ENCODE assay signal across 1 cellular context in the genomic region with DNA sequence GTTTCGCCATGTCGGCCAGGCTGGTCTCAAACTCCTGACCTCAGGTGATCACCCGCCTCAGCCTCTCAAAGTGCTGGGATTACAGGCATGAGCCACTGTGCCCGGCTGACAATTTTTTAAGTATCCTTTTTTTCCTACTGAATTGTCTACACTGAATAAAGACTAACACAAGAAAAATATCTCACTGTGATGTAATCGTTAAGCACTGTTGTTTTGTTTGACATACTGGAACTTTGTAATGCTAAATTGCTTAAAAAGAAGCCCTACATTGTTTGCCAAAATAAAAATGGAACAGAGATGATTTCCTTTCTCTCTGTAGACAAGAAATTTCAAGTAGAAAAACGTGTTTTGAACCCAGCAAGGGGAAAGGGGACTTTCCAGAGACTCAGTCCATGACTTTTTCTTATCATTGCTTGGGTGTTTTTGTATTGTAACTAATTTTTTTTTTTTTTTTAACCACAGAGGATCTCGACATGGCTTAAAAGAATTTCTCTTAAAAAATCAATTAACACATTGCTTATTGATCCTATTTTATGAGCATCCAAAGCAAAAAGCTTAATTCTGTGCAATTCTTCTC.
TF ChIP-seq lines count a peak whose summit lies in the region.

No MANE protein-coding gene starts in this region.

TF ChIP-seq in IMR-90, 13 proteins besides CTCF, POLR2A, EP300 and RAD21:
- no peak for TF ChIP-seq FOS (IDR thresholded peaks at IDR 0.05; ENCODE audit: low read depth, low read length)
- TF ChIP-seq, protein P1, sequence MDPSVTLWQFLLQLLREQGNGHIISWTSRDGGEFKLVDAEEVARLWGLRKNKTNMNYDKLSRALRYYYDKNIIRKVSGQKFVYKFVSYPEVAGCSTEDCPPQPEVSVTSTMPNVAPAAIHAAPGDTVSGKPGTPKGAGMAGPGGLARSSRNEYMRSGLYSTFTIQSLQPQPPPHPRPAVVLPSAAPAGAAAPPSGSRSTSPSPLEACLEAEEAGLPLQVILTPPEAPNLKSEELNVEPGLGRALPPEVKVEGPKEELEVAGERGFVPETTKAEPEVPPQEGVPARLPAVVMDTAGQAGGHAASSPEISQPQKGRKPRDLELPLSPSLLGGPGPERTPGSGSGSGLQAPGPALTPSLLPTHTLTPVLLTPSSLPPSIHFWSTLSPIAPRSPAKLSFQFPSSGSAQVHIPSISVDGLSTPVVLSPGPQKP (IDR thresholded peaks at IDR 0.05; ENCODE audit: borderline replicate concordance, low read depth, low read length), result no peak
- no peak for TF ChIP-seq SMC3 (IDR thresholded peaks at IDR 0.05; ENCODE audit: low read depth, low read length)
- TF ChIP-seq NFE2L2 (IDR thresholded peaks at IDR 0.05; ENCODE audit: low read depth, low read length), result no peak
- TF ChIP-seq RCOR1 (IDR thresholded peaks at IDR 0.05; ENCODE audit: insufficient replicate concordance, low read length), result no peak
- TF ChIP-seq MAZ (IDR thresholded peaks at IDR 0.05; ENCODE audit: borderline replicate concordance, low read depth, low read length), result no peak
